Comparison of ENCODE assay signal across 13 cellular contexts in the genomic region with DNA sequence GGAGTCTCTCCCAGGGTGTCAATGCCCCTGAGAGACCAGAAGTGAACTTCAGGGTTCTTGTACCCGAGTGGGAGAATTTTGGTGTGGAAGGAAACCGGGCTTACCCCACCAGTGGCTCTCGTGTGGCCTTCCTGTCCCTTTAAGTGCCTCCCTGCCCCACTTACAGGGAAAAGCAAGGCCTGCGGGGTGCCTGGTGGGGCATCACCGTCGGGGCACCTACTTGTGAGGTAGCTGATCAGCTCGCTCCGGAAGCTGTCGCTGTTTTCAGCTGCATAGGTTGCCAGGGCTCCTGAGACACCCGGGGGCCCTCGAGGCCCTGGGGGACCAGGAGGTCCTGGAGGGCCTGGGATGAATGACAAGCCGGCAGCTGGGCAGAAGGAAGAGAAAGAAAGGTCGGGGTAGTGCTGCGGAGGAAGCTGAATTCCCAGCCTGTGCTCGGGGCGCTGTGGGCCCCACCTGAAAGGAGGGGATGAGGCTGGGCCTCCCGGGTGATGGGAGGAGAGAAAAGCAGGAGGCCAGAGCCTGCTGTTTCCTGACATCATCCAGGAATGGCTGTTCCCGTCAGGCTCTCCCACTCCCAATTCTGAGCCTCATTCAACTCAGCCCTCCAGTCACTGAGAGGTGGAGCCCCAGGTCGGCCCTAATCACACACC. TPM values are rescaled to one million over a fixed set of nuclear protein-coding genes. Genes with fewer than 3 reads are reported as not detected.
"Had no signal": no experiment of that assay in that cellular context is flagged by ENCODE, and none has a peak within 500 bp of the region (broad histone marks: within the 10 kb centered on the region; RNA-seq: fewer than 3 reads in every experiment).

No MANE protein-coding gene starts in this region.

- ATAC-seq: activated naive CD8-positive, alpha-beta T cell treated with anti-CD3 and anti-CD28 coated beads, Interleukin-2, amount 50 U/mL, for 24 hours; gastroesophageal sphincter; naive thymus-derived CD8-positive, alpha-beta T cell; psoas muscle; sciatic nerve had no signal

- H3K27ac ChIP-seq: gastroesophageal sphincter, psoas muscle had no signal

- H3K4me1 ChIP-seq: gastroesophageal sphincter, psoas muscle, testis had no signal

- H3K9me3 ChIP-seq: gastroesophageal sphincter, mucosa of descending colon, psoas muscle, spleen, testis had no signal

- H3K4me3 ChIP-seq: gastroesophageal sphincter, mucosa of descending colon, psoas muscle, spleen, testis had no signal

- H3K27me3 ChIP-seq: gastroesophageal sphincter, spleen, testis had no signal

- DNase-seq: activated naive CD8-positive, alpha-beta T cell treated with anti-CD3 and anti-CD28 coated beads, Interleukin-2, amount 50 U/mL, for 24 hours; hippocampal formation; mucosa of descending colon; naive thymus-derived CD8-positive, alpha-beta T cell; psoas muscle; spleen; stimulated activated CD4-positive, alpha-beta T cell treated with anti-CD3 and anti-CD28 coated beads, Interleukin-2, amount 100 ng/mL, for 24 hours; stimulated activated naive CD4-positive, alpha-beta T cell treated with Interleukin-2 at 50 U/mL for 16 hours; T-helper 9 cell; testis had no signal

RNA-seq across cellular contexts. Expression of a gene that starts 51.2 kb away (rescaled TPM):
- total RNA-seq: activated CD4-positive, alpha-beta memory T cell treated with anti-CD3 and anti-CD28 coated beads, Interleukin-2, amount 10 ng/mL, durations not matched to agents 7 days and 5 days; naive thymus-derived CD8-positive, alpha-beta T cell had no signal
